ENCODE assay signal across 14 cellular contexts in genomic region chr10:49281461-49281860, GRCh38. TPM values are rescaled to one million over a fixed set of nuclear protein-coding genes. Genes with fewer than 3 reads are reported as not detected.
DNase-seq lines count a peak whose midpoint lies in the region; ATAC-seq and TF ChIP-seq lines count a peak whose summit lies in the region.
"Had no signal": no experiment of that assay in that cellular context is flagged by ENCODE, and none has a peak within 500 bp of the region (broad histone marks: within the 10 kb centered on the region; RNA-seq: fewer than 3 reads in every experiment).

No MANE protein-coding gene starts in this region.

- POLR2A ChIA-PET in PC-3 (lab: Charles Lee; ENCODE audit: unreplicated experiment): no interaction called here

- H3F3A ChIP-seq in PC-3 (ENCODE audit: low read length, unreplicated experiment): no peaks in the 10 kb centered on the region

- H3K27ac Mint-ChIP-seq in stimulated activated naive CD8-positive, alpha-beta T cell treated with anti-CD3 and anti-CD28 coated beads, Interleukin-15, amount 100 ng/mL, for 72 hours: no peak overlapping the region
- H3K27ac Mint-ChIP-seq: activated naive CD4-positive, alpha-beta T cell treated with anti-CD3 and anti-CD28 coated beads, Interleukin-2, amount 50 U/mL, for 72 hours had no signal

- no peaks in the 10 kb centered on the region for H3K9me3 ChIP-seq in PC-3 (ENCODE audit: low read length)
- no peaks in the 10 kb centered on the region for H3K9me3 ChIP-seq in hepatocyte (ENCODE audit: low read depth)

- H3K4me1 ChIP-seq in PC-3 (ENCODE audit: insufficient read depth, low read length) (no peaks in the 10 kb centered on the region), hepatocyte (ENCODE audit: insufficient read depth) (no peaks in the 10 kb centered on the region)

- no peaks in the 10 kb centered on the region for H3K27me3 Mint-ChIP-seq in stimulated activated naive CD8-positive, alpha-beta T cell treated with anti-CD3 and anti-CD28 coated beads, Interleukin-15, amount 100 ng/mL, for 72 hours

- CTCF ChIA-PET in PC-3 (lab: Charles Lee): no interaction called here

- peak; percentile 14 for DNase-seq in stimulated activated naive CD8-positive, alpha-beta T cell treated with anti-CD3 and anti-CD28 coated beads, Interleukin-15, Interleukin-2, amounts not matched to agents 100 U/mL and 50 U/mL, for 24 hours
- no peak for DNase-seq in stimulated activated naive CD8-positive, alpha-beta T cell treated with anti-CD3 and anti-CD28 coated beads, Interleukin-15, amount 100 ng/mL, for 72 hours
- no peak for DNase-seq in PC-3
- peak; percentile 75 for DNase-seq in iPS-NIHi11 (ENCODE audit: low spot score)
- no peak for DNase-seq in kidney glomerular epithelial cell (lab: John Stamatoyannopoulos, UW)
- DNase-seq in hepatocyte (ENCODE audit: low spot score): no peak
- DNase-seq in glomerular visceral epithelial cell (ENCODE audit: extremely low spot score): no peak
- DNase-seq: activated CD4-positive, alpha-beta T cell treated with anti-CD3 and anti-CD28 coated beads for 4 hours; C1 segment of cervical spinal cord; hypothalamus; NCI-H524 treated with DMSO at 0.1 percent for 48 hours had no signal

- BruUV-seq in PC-3 (replicated peaks; lab: Mats Ljungman, UMichigan): no TSS peak

- no peak overlapping the region for H3K4me3 Mint-ChIP-seq in stimulated activated naive CD8-positive, alpha-beta T cell treated with anti-CD3 and anti-CD28 coated beads, Interleukin-15, amount 100 ng/mL, for 72 hours

- H3K4me3 ChIP-seq in PC-3 (ENCODE audit: low read length) (no peak overlapping the region), hepatocyte (no peak overlapping the region)
- H3K4me3 ChIP-seq: SK-N-MC had no signal

- H4K20me1 ChIP-seq in PC-3 (ENCODE audit: low read length): no peaks in the 10 kb centered on the region
- no peaks in the 10 kb centered on the region for H4K20me1 ChIP-seq in hepatocyte (ENCODE audit: insufficient read depth, poor library complexity, severe bottlenecking)

- no peaks in the 10 kb centered on the region for H3K4me1 Mint-ChIP-seq in stimulated activated naive CD8-positive, alpha-beta T cell treated with anti-CD3 and anti-CD28 coated beads, Interleukin-15, amount 100 ng/mL, for 72 hours

- no peak for ATAC-seq in stimulated activated naive CD8-positive, alpha-beta T cell treated with anti-CD3 and anti-CD28 coated beads, Interleukin-15, Interleukin-2, amounts not matched to agents 100 U/mL and 50 U/mL, for 24 hours
- no peak for ATAC-seq in stimulated activated naive CD8-positive, alpha-beta T cell treated with anti-CD3 and anti-CD28 coated beads, Interleukin-15, amount 100 ng/mL, for 72 hours
- ATAC-seq in PC-3 (no peak), GM18520 (IDR thresholded peaks at IDR 0.05; ENCODE audit: unreplicated experiment) (no peak)
- ATAC-seq: activated naive CD4-positive, alpha-beta T cell treated with anti-CD3 and anti-CD28 coated beads, Interleukin-2, amount 50 U/mL, for 72 hours had no signal

- no peak overlapping the region for H2AFZ ChIP-seq in PC-3 (ENCODE audit: low read length)
- H2AFZ ChIP-seq in hepatocyte: no peak overlapping the region

- WGBS in hepatocyte (ENCODE audit: low lambda C conversion rate, missing lambda C conversion rate): 63% methylated on average over 13 of the region's 13 CpGs

- H3K27ac ChIP-seq in PC-3 (ENCODE audit: low read length) (no peak overlapping the region), hepatocyte (no peak overlapping the region)
- H3K27ac ChIP-seq: SK-N-MC had no signal

- intact Hi-C loops in PC-3 (cut with micrococcal nuclease): no loop called here

- H3K27me3 ChIP-seq in PC-3 (ENCODE audit: low read length) (peaks cover 64% of the 10 kb centered on the region), hepatocyte (peaks cover 9% of the 10 kb centered on the region)

- H3K4me2 ChIP-seq in PC-3 (ENCODE audit: low read length) (no peak overlapping the region), hepatocyte (no peak overlapping the region)

- H3K9me3 Mint-ChIP-seq in stimulated activated naive CD8-positive, alpha-beta T cell treated with anti-CD3 and anti-CD28 coated beads, Interleukin-15, amount 100 ng/mL, for 72 hours: no peaks in the 10 kb centered on the region
- H3K9me3 Mint-ChIP-seq: activated naive CD4-positive, alpha-beta T cell treated with anti-CD3 and anti-CD28 coated beads, Interleukin-2, amount 50 U/mL, for 72 hours had no signal

- H3K9me2 ChIP-seq in PC-3 (replicated peaks; ENCODE audit: low read length): no peaks in the 10 kb centered on the region
- H3K9me2 ChIP-seq in hepatocyte (replicated peaks; ENCODE audit: insufficient read depth): no peaks in the 10 kb centered on the region

- H3K9ac ChIP-seq in PC-3 (ENCODE audit: low read length): no peak overlapping the region

- TF ChIP-seq CTCF in PC-3 (conservative IDR thresholded peaks at IDR 0.05; ENCODE audit: low read depth, low read length): peak; percentile 82
- TF ChIP-seq CTCF in hepatocyte (IDR thresholded peaks at IDR 0.05; ENCODE audit: poor library complexity): no peak

- H3K79me2 ChIP-seq in PC-3 (ENCODE audit: low read length) (no peaks in the 10 kb centered on the region), hepatocyte (no peaks in the 10 kb centered on the region)

- H3K36me3 ChIP-seq in PC-3 (ENCODE audit: low read depth, low read length): no peaks in the 10 kb centered on the region
- no peaks in the 10 kb centered on the region for H3K36me3 ChIP-seq in hepatocyte (replicated peaks; ENCODE audit: insufficient read depth, low read depth)

RNA-seq across cellular contexts. Expression of gene C10orf71, which starts 17.5 kb away (rescaled TPM):
- total RNA-seq in PC-3 (2014; rRNA removed) (not detected in 2 replicates), hepatocyte (not detected in 2 replicates)
- polyA plus RNA-seq in hepatocyte: not detected in 2 replicates
- total RNA-seq: activated naive CD4-positive, alpha-beta T cell treated with anti-CD3 and anti-CD28 coated beads, Interleukin-2, amount 50 U/mL, for 72 hours had no signal

Comparison
In these comparisons a context has a peak if more than half of its experiments do, and no peak if none do; other contexts are left out.
1. DNase-seq: peak in stimulated activated naive CD8-positive, alpha-beta T cell treated with anti-CD3 and anti-CD28 coated beads, Interleukin-15, Interleukin-2, amounts not matched to agents 100 U/mL and 50 U/mL, for 24 hours (single experiment) and iPS-NIHi11 (single experiment); none in stimulated activated naive CD8-positive, alpha-beta T cell treated with anti-CD3 and anti-CD28 coated beads, Interleukin-15, amount 100 ng/mL, for 72 hours (0 of 2), PC-3 (single experiment), kidney glomerular epithelial cell (single experiment), hepatocyte (single experiment) and glomerular visceral epithelial cell (single experiment).